27 cellular contexts compared by ENCODE assay signal in genomic region chr18:45958730-45959129, GRCh38. TPM values are rescaled to one million over a fixed set of nuclear protein-coding genes. Genes with fewer than 3 reads are reported as not detected.
A peak's percentile ranks its signal among the peaks of the same experiment; 100 is the strongest.
DNase-seq lines count a peak whose midpoint lies in the region; ATAC-seq and TF ChIP-seq lines count a peak whose summit lies in the region.
"Had no signal": no experiment of that assay in that cellular context is flagged by ENCODE, and none has a peak within 500 bp of the region (broad histone marks: within the 10 kb centered on the region; RNA-seq: fewer than 3 reads in every experiment).

No MANE protein-coding gene starts in this region.

- no peaks in the 10 kb centered on the region for H3F3A ChIP-seq in PC-3 (ENCODE audit: low read length, unreplicated experiment)

- H3K9ac ChIP-seq in PC-3 (ENCODE audit: low read length): no peak overlapping the region
- H3K9ac ChIP-seq: parathyroid adenoma had no signal

- no peak overlapping the region for H2AFZ ChIP-seq in PC-3 (ENCODE audit: low read length)
- H2AFZ ChIP-seq: parathyroid adenoma had no signal

- no peak overlapping the region for H3K4me3 Mint-ChIP-seq in activated naive CD4-positive, alpha-beta T cell treated with anti-CD3 and anti-CD28 coated beads for 36 hours
- no peak overlapping the region for H3K4me3 Mint-ChIP-seq in progenitor cell of endocrine pancreas (ENCODE audit: low read depth)
- H3K4me3 Mint-ChIP-seq: B cell; nephron progenitor cell; T-helper 2 cell treated with Interferon-gamma antibody and Interleukin-4, amounts not matched to agents 5 μg/mL and 100 μg/mL, for 36 hours had no signal

- no peak overlapping the region for H3K27ac Mint-ChIP-seq in activated naive CD4-positive, alpha-beta T cell treated with anti-CD3 and anti-CD28 coated beads for 36 hours
- H3K27ac Mint-ChIP-seq in progenitor cell of endocrine pancreas: peak overlapping the region; percentile 21
- H3K27ac Mint-ChIP-seq: B cell; nephron progenitor cell; T-helper 2 cell treated with Interferon-gamma antibody and Interleukin-4, amounts not matched to agents 5 μg/mL and 100 μg/mL, for 36 hours had no signal

- H3K36me3 ChIP-seq in PC-3 (ENCODE audit: low read depth, low read length): peaks cover 2% of the 10 kb centered on the region

- DNase-seq in activated naive CD4-positive, alpha-beta T cell treated with anti-CD3 and anti-CD28 coated beads for 36 hours: peak; percentile 15
- DNase-seq in activated naive CD4-positive, alpha-beta T cell treated with Interleukin-2 at 50 U/mL for 16 hours: no peak
- DNase-seq in PC-3: peak; percentile 23
- DNase-seq in epithelial cell of prostate (ENCODE audit: low read depth, low spot score): no peak
- DNase-seq in progenitor cell of endocrine pancreas (ENCODE audit: low spot score, unreplicated experiment): no peak
- DNase-seq in 8988T: no peak
- DNase-seq in NCI-H2196 treated with DMSO at 0.1 percent for 48 hours (lab: John Stamatoyannopoulos, UW; ENCODE audit: unreplicated experiment): no peak
- DNase-seq in SW480 (ENCODE audit: low spot score): no peak
- DNase-seq: activated CD4-positive, alpha-beta T cell treated with anti-CD3 and anti-CD28 coated beads for 4 hours; activated CD8-positive, alpha-beta memory T cell treated with anti-CD3 and anti-CD28 coated beads for 24 hours; body of pancreas; GF-D8; lower lobe of right lung; MM.1S; NCI-H1417 treated with DMSO at 0.1 percent for 48 hours; NCI-H446; NCI-H82; nephron progenitor cell; RPMI8226; spleen; trophoblast cell had no signal

- no peaks in the 10 kb centered on the region for H3K27me3 ChIP-seq in PC-3 (ENCODE audit: low read length)
- H3K27me3 ChIP-seq: body of pancreas, right atrium auricular region, spleen had no signal

- no peaks in the 10 kb centered on the region for H3K9me3 ChIP-seq in PC-3 (ENCODE audit: low read length)
- H3K9me3 ChIP-seq: body of pancreas, lower lobe of right lung, right atrium auricular region, spleen had no signal

- no peak overlapping the region for H3K4me2 ChIP-seq in PC-3 (ENCODE audit: low read length)

- H3K27me3 Mint-ChIP-seq in activated naive CD4-positive, alpha-beta T cell treated with anti-CD3 and anti-CD28 coated beads for 36 hours (ENCODE audit: low read depth): no peaks in the 10 kb centered on the region
- H3K27me3 Mint-ChIP-seq in progenitor cell of endocrine pancreas: no peaks in the 10 kb centered on the region
- H3K27me3 Mint-ChIP-seq: B cell had no signal

- H3K9me2 ChIP-seq in PC-3 (replicated peaks; ENCODE audit: low read length): no peaks in the 10 kb centered on the region

- H3K36me3 Mint-ChIP-seq in activated naive CD4-positive, alpha-beta T cell treated with anti-CD3 and anti-CD28 coated beads for 36 hours (ENCODE audit: low read depth): peaks cover 17% of the 10 kb centered on the region
- H3K36me3 Mint-ChIP-seq in progenitor cell of endocrine pancreas (ENCODE audit: insufficient read depth): peaks cover 13% of the 10 kb centered on the region

- POLR2A ChIA-PET in PC-3 (lab: Charles Lee; ENCODE audit: unreplicated experiment): no interaction called here

- CTCF ChIA-PET in activated naive CD4-positive, alpha-beta T cell treated with anti-CD3 and anti-CD28 coated beads for 36 hours (lab: Charles Lee): interaction anchor here (1.1 to 1.4 kb wide), 2 partner anchors 14 to 115 kb away, joined by 3 to 4 read pairs; no protein-coding TSS in a partner anchor
- CTCF ChIA-PET in PC-3 (lab: Charles Lee): no interaction called here

- no peak overlapping the region for H3K4me3 ChIP-seq in PC-3 (ENCODE audit: low read length)
- H3K4me3 ChIP-seq: body of pancreas, lower lobe of right lung, right atrium auricular region, spleen had no signal

- no peak for ATAC-seq in PC-3
- ATAC-seq: body of pancreas, lower lobe of right lung had no signal

- no peak for TF ChIP-seq CTCF in PC-3 (conservative IDR thresholded peaks at IDR 0.05; ENCODE audit: low read depth, low read length)
- no peak for TF ChIP-seq CTCF in progenitor cell of endocrine pancreas (IDR thresholded peaks at IDR 0.05; ENCODE audit: unreplicated experiment)

- H4K20me1 ChIP-seq in PC-3 (ENCODE audit: low read length): no peaks in the 10 kb centered on the region

- H3K79me2 ChIP-seq in PC-3 (ENCODE audit: low read length): peaks cover 57% of the 10 kb centered on the region

- H3K9me3 Mint-ChIP-seq in activated naive CD4-positive, alpha-beta T cell treated with anti-CD3 and anti-CD28 coated beads for 36 hours: no peaks in the 10 kb centered on the region
- H3K9me3 Mint-ChIP-seq in progenitor cell of endocrine pancreas (ENCODE audit: low read depth): no peaks in the 10 kb centered on the region
- H3K9me3 Mint-ChIP-seq: nephron progenitor cell; T-helper 2 cell treated with Interferon-gamma antibody and Interleukin-4, amounts not matched to agents 5 μg/mL and 100 μg/mL, for 36 hours had no signal

- intact Hi-C loops in activated naive CD4-positive, alpha-beta T cell treated with anti-CD3 and anti-CD28 coated beads for 36 hours (cut with micrococcal nuclease): no loop called here
- intact Hi-C loops in PC-3 (cut with micrococcal nuclease): no loop called here

- no TSS peak for BruUV-seq in PC-3 (replicated peaks; lab: Mats Ljungman, UMichigan)

- H3K27ac ChIP-seq in PC-3 (ENCODE audit: low read length) (no peak overlapping the region), epithelial cell of prostate (peak overlapping the region; percentile 14)
- H3K27ac ChIP-seq: body of pancreas, HL-60, lower lobe of right lung, parathyroid adenoma, right atrium auricular region, spleen, VCaP had no signal

- peaks cover 44% of the 10 kb centered on the region for H3K4me1 ChIP-seq in PC-3 (ENCODE audit: insufficient read depth, low read length)

- peaks cover 62% of the 10 kb centered on the region for H3K4me1 Mint-ChIP-seq in activated naive CD4-positive, alpha-beta T cell treated with anti-CD3 and anti-CD28 coated beads for 36 hours (ENCODE audit: low read depth)
- H3K4me1 Mint-ChIP-seq in progenitor cell of endocrine pancreas (ENCODE audit: low read depth): no peaks in the 10 kb centered on the region
- H3K4me1 Mint-ChIP-seq: nephron progenitor cell had no signal

RNA-seq across cellular contexts. Expression of gene EPG5, which starts 8.4 kb away (rescaled TPM):
- 10 to 100 TPM; 18.3 to 21.2 TPM for total RNA-seq in activated naive CD4-positive, alpha-beta T cell treated with anti-CD3 and anti-CD28 coated beads for 36 hours
- total RNA-seq in PC-3 (2014; rRNA removed) (7.1 and 16.2 TPM in 2 replicates), progenitor cell of endocrine pancreas (35.3 and 38.3 TPM in 2 replicates)

Comparison
In these comparisons a context has a peak if more than half of its experiments do, and no peak if none do; other contexts are left out.
1. DNase-seq: peak in activated naive CD4-positive, alpha-beta T cell treated with anti-CD3 and anti-CD28 coated beads for 36 hours (single experiment) and PC-3 (single experiment); none in activated naive CD4-positive, alpha-beta T cell treated with Interleukin-2 at 50 U/mL for 16 hours (single experiment), epithelial cell of prostate (single experiment), progenitor cell of endocrine pancreas (single experiment), 8988T (single experiment), NCI-H2196 treated with DMSO at 0.1 percent for 48 hours (single experiment) and SW480 (single experiment).